In the genomic region with DNA sequence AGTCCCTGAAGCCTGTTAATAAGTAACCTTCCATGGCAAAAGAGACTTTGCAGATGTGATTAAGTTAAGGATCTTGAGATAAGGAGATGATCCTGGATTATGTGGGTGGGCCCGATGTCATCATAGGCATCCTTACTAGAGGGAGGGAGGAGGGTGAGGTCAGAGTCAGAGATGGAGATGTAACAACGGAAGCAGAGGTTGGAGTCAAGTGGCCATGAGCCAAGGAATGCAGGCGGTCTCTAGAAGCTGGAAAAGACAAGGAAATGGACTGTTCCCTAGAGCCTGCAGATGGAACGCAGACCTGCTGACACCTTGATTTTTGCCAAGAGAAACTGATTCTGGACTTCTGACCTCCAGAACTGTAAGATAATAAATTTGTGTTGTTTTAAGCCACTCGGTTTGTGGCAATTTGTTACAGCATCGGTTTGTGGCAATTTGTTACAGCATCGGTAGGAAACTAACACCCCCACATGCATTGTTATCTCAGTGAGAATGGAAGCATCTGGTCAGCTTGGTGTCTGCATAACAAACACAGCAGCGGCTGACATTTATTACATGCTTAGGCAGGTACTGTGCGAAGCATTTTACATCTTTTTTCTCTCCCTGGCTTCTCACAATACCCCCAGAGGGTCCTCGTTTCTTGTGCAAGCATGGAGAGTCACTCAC, we compare ENCODE assay signal across 15 cellular contexts. TPM values are rescaled to one million over a fixed set of nuclear protein-coding genes. Genes with fewer than 3 reads are reported as not detected.
DNase-seq lines count a peak whose midpoint lies in the region; TF ChIP-seq lines count a peak whose summit lies in the region.
"Had no signal": no experiment of that assay in that cellular context is flagged by ENCODE, and none has a peak within 500 bp of the region (broad histone marks: within the 10 kb centered on the region; RNA-seq: fewer than 3 reads in every experiment).

No MANE protein-coding gene starts in this region.

- DNase-seq in LoVo (ENCODE audit: low spot score) (peak; percentile 46), fibroblast of lung (ENCODE audit: low read depth in 2 of 2) (peak; percentile 61 to 87), mesenchymal stem cell (peak; percentile 64), NCI-H510A treated with DMSO at 0.1 percent for 48 hours (lab: John Stamatoyannopoulos, UW) (no peak), prostate gland (ENCODE audit: low spot score) (no peak), SHP77 treated with DMSO at 0.1 percent for 48 hours (lab: John Stamatoyannopoulos, UW) (no peak), SW 1271 (lab: John Stamatoyannopoulos, UW) (no peak)
- DNase-seq: activated B cell treated with CpG ODN at 0.5 μM for 24 hours; activated CD8-positive, alpha-beta memory T cell treated with anti-CD3 and anti-CD28 coated beads, Interleukin-2, amount 50 U/mL, for 4 hours; cerebellar nuclear complex; lower lobe of right lung; NCI-H2171; PC-3 had no signal

- intact Hi-C loops in prostate gland (cut with DNase I): no loop called here

- no peak overlapping the region for H4K8ac ChIP-seq in mesenchymal stem cell (ENCODE audit: low read length)

- H4K91ac ChIP-seq in mesenchymal stem cell (ENCODE audit: low read length): no peak overlapping the region

- H3K79me2 ChIP-seq in ACC112 (ENCODE audit: control insufficient read depth, insufficient read depth, low read length, unreplicated experiment) (peaks cover 69% of the 10 kb centered on the region), fibroblast of lung (ENCODE audit: control insufficient read depth, insufficient read depth, low read length) (peaks cover 28% of the 10 kb centered on the region)

- H2BK15ac ChIP-seq in mesenchymal stem cell (ENCODE audit: low read depth, poor library complexity, severe bottlenecking): no peak overlapping the region

- H2BK120ac ChIP-seq in mesenchymal stem cell (ENCODE audit: low read depth, low read length): no peak overlapping the region

- H3K18ac ChIP-seq in mesenchymal stem cell (ENCODE audit: low read depth in 1 of 2, low read length in 2 of 2): peak overlapping the region in 1 of 2 experiments; percentile 5

- H3K4me1 ChIP-seq in ACC112 (ENCODE audit: control insufficient read depth, insufficient read depth, low read length, unreplicated experiment) (peaks cover 45% of the 10 kb centered on the region), fibroblast of lung (ENCODE audit: control insufficient read depth, extremely low read depth, insufficient read depth, low read length) (peaks cover 3% of the 10 kb centered on the region), mesenchymal stem cell (ENCODE audit: control insufficient read depth, insufficient read depth, low read depth, low read length) (peaks cover 8% of the 10 kb centered on the region), prostate gland (replicated peaks) (no peaks in the 10 kb centered on the region)
- H3K4me1 ChIP-seq: neural progenitor cell had no signal

- H3K4me3 ChIP-seq in ACC112 (ENCODE audit: low read depth, low read length) (peak overlapping the region; percentile 1; the same call in 1 of the 2 replicates), fibroblast of lung (replicated peaks in 1 of 4; ENCODE audit: control extremely low read depth in 1 of 4, insufficient read depth in 1 of 4, low read depth in 3 of 4, low read length in 4 of 4) (no peak overlapping the region), mesenchymal stem cell (ENCODE audit: insufficient read depth in 1 of 2, low read depth in 1 of 2, low read length in 2 of 2) (no peak overlapping the region), prostate gland (no peak overlapping the region)
- H3K4me3 ChIP-seq: lower lobe of right lung, neural progenitor cell had no signal

- no peak overlapping the region for H2BK12ac ChIP-seq in mesenchymal stem cell (ENCODE audit: low read length in 2 of 2)

- H3K27me3 ChIP-seq in ACC112 (ENCODE audit: insufficient read depth, low read length): no peaks in the 10 kb centered on the region
- no peaks in the 10 kb centered on the region for H3K27me3 ChIP-seq in fibroblast of lung (ENCODE audit: control insufficient read depth, insufficient read depth, low read length)
- H3K27me3 ChIP-seq in mesenchymal stem cell (ENCODE audit: control insufficient read depth in 1 of 2, insufficient read depth in 1 of 2, low read length in 2 of 2): no peaks in the 10 kb centered on the region
- no peaks in the 10 kb centered on the region for H3K27me3 ChIP-seq in prostate gland (replicated peaks; ENCODE audit: insufficient read depth)
- H3K27me3 ChIP-seq: neural progenitor cell had no signal

- no peak for TF ChIP-seq POLR2A in prostate gland (IDR thresholded peaks at IDR 0.05)

- no peak overlapping the region for H3K14ac ChIP-seq in mesenchymal stem cell (ENCODE audit: low read length in 2 of 2)

- H3K9ac ChIP-seq in fibroblast of lung (ENCODE audit: insufficient read depth, low read length) (no peak overlapping the region), mesenchymal stem cell (ENCODE audit: low read length) (no peak overlapping the region)
- H3K9ac ChIP-seq: neural progenitor cell had no signal

- peaks cover 8% of the 10 kb centered on the region for H3K79me1 ChIP-seq in mesenchymal stem cell (replicated peaks; ENCODE audit: low read length, poor library complexity, severe bottlenecking)

- no peak overlapping the region for H3K4me2 ChIP-seq in fibroblast of lung (ENCODE audit: extremely low read depth, insufficient read depth, low read length)
- no peak overlapping the region for H3K4me2 ChIP-seq in mesenchymal stem cell (ENCODE audit: low read length, poor library complexity, severe bottlenecking)
- H3K4me2 ChIP-seq: neural progenitor cell had no signal

- no peak overlapping the region for H3K4ac ChIP-seq in mesenchymal stem cell (ENCODE audit: low read depth in 1 of 2, low read length in 2 of 2)

- TF ChIP-seq CTCF in fibroblast of lung (conservative IDR thresholded peaks at IDR 0.05 in 1 of 2, IDR thresholded peaks at IDR 0.05 in 1 of 2; ENCODE audit: low read depth in 1 of 2, low read length in 2 of 2) (no peak), prostate gland (IDR thresholded peaks at IDR 0.05) (no peak)

- no peak overlapping the region for H2AFZ ChIP-seq in ACC112 (ENCODE audit: low read length, unreplicated experiment)
- no peak overlapping the region for H2AFZ ChIP-seq in fibroblast of lung (ENCODE audit: low read length)
- no peak overlapping the region for H2AFZ ChIP-seq in mesenchymal stem cell (ENCODE audit: low read depth, low read length)
- H2AFZ ChIP-seq: neural progenitor cell had no signal

- peaks cover 7% of the 10 kb centered on the region; the same call in 1 of the 2 replicates for H3K36me3 ChIP-seq in ACC112 (ENCODE audit: insufficient read depth, low read length)
- no peaks in the 10 kb centered on the region for H3K36me3 ChIP-seq in fibroblast of lung (ENCODE audit: control insufficient read depth, insufficient read depth, low read length)
- H3K36me3 ChIP-seq in mesenchymal stem cell (ENCODE audit: control insufficient read depth in 1 of 2, insufficient read depth in 2 of 2, low read depth in 1 of 2, low read length in 2 of 2): no peaks in the 10 kb centered on the region
- H3K36me3 ChIP-seq in prostate gland: no peaks in the 10 kb centered on the region
- H3K36me3 ChIP-seq: lower lobe of right lung, neural progenitor cell had no signal

- no peak overlapping the region for H3K23ac ChIP-seq in mesenchymal stem cell (ENCODE audit: low read length in 2 of 2)

- H4K20me1 ChIP-seq in fibroblast of lung (ENCODE audit: control insufficient read depth, extremely low read depth, insufficient read depth, low read length): no peaks in the 10 kb centered on the region

- peak overlapping the region; percentile 56 for H3K27ac ChIP-seq in ACC112 (ENCODE audit: low read depth, low read length)
- no peak overlapping the region for H3K27ac ChIP-seq in fibroblast of lung (ENCODE audit: insufficient read depth, low read length)
- H3K27ac ChIP-seq in mesenchymal stem cell (ENCODE audit: low read length, poor library complexity, severe bottlenecking): no peak overlapping the region
- H3K27ac ChIP-seq in prostate gland: no peak overlapping the region
- H3K27ac ChIP-seq: lower lobe of right lung, neural progenitor cell had no signal

- WGBS in mesenchymal stem cell: 73% methylated on average over 10 of the region's 10 CpGs
- 69% methylated on average over 10 of the region's 10 CpGs for WGBS in prostate gland

- H2BK5ac ChIP-seq in mesenchymal stem cell (ENCODE audit: low read depth, low read length, poor library complexity, severe bottlenecking): no peak overlapping the region

- H3K9me3 ChIP-seq in fibroblast of lung (ENCODE audit: control insufficient read depth, insufficient read depth, low read depth, low read length) (no peaks in the 10 kb centered on the region), mesenchymal stem cell (ENCODE audit: control insufficient read depth, low read length) (no peaks in the 10 kb centered on the region), prostate gland (no peaks in the 10 kb centered on the region)
- H3K9me3 ChIP-seq: lower lobe of right lung had no signal

- no peak overlapping the region for H2AK5ac ChIP-seq in mesenchymal stem cell (ENCODE audit: low read length, severe bottlenecking)

RNA-seq across cellular contexts. Expression of gene CLDN34, which starts 55.6 kb away (rescaled TPM):
- not detected in 2 replicates for total RNA-seq in fibroblast of lung
- polyA plus RNA-seq in fibroblast of lung: not detected in 2 replicates
- polyA plus RNA-seq in fibroblast of lung (2012): 0.14 TPM in 1 of 2 replicates, not detected in the other
- not detected in 2 replicates for polyA minus RNA-seq in fibroblast of lung (ENCODE audit: low replicate concordance)
- 0.15 TPM for polyA plus RNA-seq in mesenchymal stem cell (2013, experiment 1 of 2)
- polyA plus RNA-seq in mesenchymal stem cell (2013, experiment 2 of 2): 0.04 TPM
- under 1 TPM in 1 of 2 donors, not detected in 1; 0.36 TPM for total RNA-seq in prostate gland
- total RNA-seq: activated B cell treated with CpG ODN at 0.5 μM for 24 hours had no signal

Comparison
In these comparisons a context has a peak if more than half of its experiments do, and no peak if none do; other contexts are left out.
1. DNase-seq: peak in LoVo (single experiment), fibroblast of lung (2 of 2) and mesenchymal stem cell (single experiment); none in NCI-H510A treated with DMSO at 0.1 percent for 48 hours (single experiment), prostate gland (single experiment), SHP77 treated with DMSO at 0.1 percent for 48 hours (single experiment) and SW 1271 (0 of 2).